Comparison of ENCODE assay signal across 8 cellular contexts in the genomic region with DNA sequence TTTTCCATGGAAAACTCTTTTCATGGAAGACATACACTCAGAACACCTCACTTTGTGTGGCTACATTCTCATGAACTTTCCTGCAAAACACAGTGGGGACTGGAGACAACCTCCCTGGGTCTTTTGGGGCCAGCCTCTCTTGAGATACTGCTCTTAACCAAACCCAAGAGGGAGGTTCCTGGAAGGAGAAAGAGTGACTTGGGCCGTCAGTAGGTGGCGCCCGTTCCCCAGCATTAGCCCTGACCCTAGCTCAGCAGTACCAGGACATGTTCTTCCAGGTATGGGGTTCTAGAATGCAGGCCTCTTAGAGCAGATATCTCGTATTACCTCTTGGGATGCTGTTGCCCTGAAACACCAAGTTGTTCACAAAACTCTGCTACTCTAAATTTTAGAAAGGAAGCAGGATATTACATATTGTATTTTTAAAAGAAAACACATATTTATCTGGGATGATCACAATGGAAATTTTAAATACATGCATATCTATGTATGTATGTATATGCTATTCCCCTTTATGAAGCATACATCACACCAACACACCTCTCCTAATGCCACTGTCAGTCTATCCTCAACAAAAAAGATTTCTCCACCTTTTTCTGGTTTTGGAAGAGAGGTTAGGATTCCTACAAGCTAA. TPM values are rescaled to one million over a fixed set of nuclear protein-coding genes. Genes with fewer than 3 reads are reported as not detected.
DNase-seq lines count a peak whose midpoint lies in the region; ATAC-seq and TF ChIP-seq lines count a peak whose summit lies in the region.

No MANE protein-coding gene starts in this region.

- no peaks in the 10 kb centered on the region for H3K9me3 Mint-ChIP-seq in endothelial cell (ENCODE audit: unreplicated experiment)
- no peaks in the 10 kb centered on the region for H3K9me3 Mint-ChIP-seq in naive thymus-derived CD4-positive, alpha-beta T cell

- peaks cover 1% of the 10 kb centered on the region for H3K27me3 Mint-ChIP-seq in endothelial cell (ENCODE audit: unreplicated experiment)
- peaks cover 0 to 13% (median 0%) of the 10 kb centered on the region in 5 donors for H3K27me3 Mint-ChIP-seq in naive thymus-derived CD4-positive, alpha-beta T cell

- no peak overlapping the region for H3K4me3 ChIP-seq in naive thymus-derived CD4-positive, alpha-beta T cell (ENCODE audit: low read length)

- POLR2A ChIA-PET in naive thymus-derived CD4-positive, alpha-beta T cell (lab: Charles Lee) = interaction anchor here (1.4 kb wide), 2 partner anchors 9 to 18 kb away, joined by 4 to 8 read pairs; no protein-coding TSS in a partner anchor

- peak; percentile 63 for TF ChIP-seq CTCF in endothelial cell (IDR thresholded peaks at IDR 0.05; ENCODE audit: unreplicated experiment)

- H3K9me3 ChIP-seq in naive thymus-derived CD4-positive, alpha-beta T cell (ENCODE audit: control insufficient read depth in 2 of 3, low read length in 3 of 3) = no peaks in the 10 kb centered on the region

- no peaks in the 10 kb centered on the region for H3K27me3 ChIP-seq in naive thymus-derived CD4-positive, alpha-beta T cell (ENCODE audit: control insufficient read depth in 2 of 2, insufficient read depth in 2 of 2, low read length in 2 of 2)

- intact Hi-C loops in naive thymus-derived CD4-positive, alpha-beta T cell (cut with micrococcal nuclease) = loop anchor here (1.0 to 2.0 kb wide), 8 partner anchors 18 to 1075 kb away; no protein-coding TSS in a partner anchor

- DNase-seq in CMK (ENCODE audit: low read depth) (peak; percentile 31), NCI-H774 (lab: John Stamatoyannopoulos, UW) (peak; percentile 79), endothelial cell (ENCODE audit: low spot score) (peak; percentile 82)
- DNase-seq in activated CD8-positive, alpha-beta memory T cell treated with anti-CD3 and anti-CD28 coated beads for 24 hours = peak; percentile 87
- DNase-seq in naive thymus-derived CD4-positive, alpha-beta T cell = peak; percentile 37 to 74 (median 62)
- peak; percentile 83 for DNase-seq in stimulated activated naive CD8-positive, alpha-beta T cell treated with anti-CD3 and anti-CD28 coated beads, Interleukin-15, Interleukin-2, amounts not matched to agents 100 U/mL and 50 U/mL, for 24 hours

- no peaks in the 10 kb centered on the region for H3K4me1 ChIP-seq in naive thymus-derived CD4-positive, alpha-beta T cell (ENCODE audit: control insufficient read depth in 2 of 2, insufficient read depth in 2 of 2, low read length in 2 of 2)

- peak; percentile 97 for ATAC-seq in GM19395 (IDR thresholded peaks at IDR 0.05; ENCODE audit: unreplicated experiment)
- peak; percentile 94 for ATAC-seq in HG03442 (IDR thresholded peaks at IDR 0.05; ENCODE audit: unreplicated experiment)
- peak; percentile 89 for ATAC-seq in naive thymus-derived CD4-positive, alpha-beta T cell
- ATAC-seq in stimulated activated naive CD8-positive, alpha-beta T cell treated with anti-CD3 and anti-CD28 coated beads, Interleukin-15, Interleukin-2, amounts not matched to agents 100 U/mL and 50 U/mL, for 24 hours = peak; percentile 94

- no peak overlapping the region for H3K27ac Mint-ChIP-seq in endothelial cell (ENCODE audit: unreplicated experiment)
- H3K27ac Mint-ChIP-seq in naive thymus-derived CD4-positive, alpha-beta T cell = no peak overlapping the region

- CTCF ChIA-PET in naive thymus-derived CD4-positive, alpha-beta T cell (lab: Charles Lee) = interaction anchor here (0.6 to 3.8 kb wide), 10 partner anchors 10 to 1037 kb away, joined by 3 to 38 read pairs (median 6); a partner anchor contains a TSS

- H3K36me3 Mint-ChIP-seq in endothelial cell (ENCODE audit: low read depth, unreplicated experiment) = no peaks in the 10 kb centered on the region
- H3K36me3 Mint-ChIP-seq in naive thymus-derived CD4-positive, alpha-beta T cell = no peaks in the 10 kb centered on the region

- no peak overlapping the region for H3K4me3 Mint-ChIP-seq in endothelial cell (ENCODE audit: unreplicated experiment)
- no peak overlapping the region for H3K4me3 Mint-ChIP-seq in naive thymus-derived CD4-positive, alpha-beta T cell

- no peaks in the 10 kb centered on the region for H3K4me1 Mint-ChIP-seq in endothelial cell (ENCODE audit: unreplicated experiment)
- H3K4me1 Mint-ChIP-seq in naive thymus-derived CD4-positive, alpha-beta T cell = peaks cover 0 to 17% (median 6%) of the 10 kb centered on the region in 7 donors

- no peaks in the 10 kb centered on the region for H3K36me3 ChIP-seq in naive thymus-derived CD4-positive, alpha-beta T cell (ENCODE audit: control insufficient read depth in 2 of 3, insufficient read depth in 3 of 3, low read length in 3 of 3)

- H3K27ac ChIP-seq in naive thymus-derived CD4-positive, alpha-beta T cell (ENCODE audit: low read depth, low read length) = no peak overlapping the region

RNA-seq across cellular contexts. Expression of a gene that starts 15.8 kb away (rescaled TPM):
- total RNA-seq in endothelial cell (ENCODE audit: unreplicated experiment) = 2.8 TPM
- total RNA-seq in naive thymus-derived CD4-positive, alpha-beta T cell = 10 to 100 TPM in 1 of 5 experiments, 1 to 10 TPM in 3, under 1 TPM in 1; 0.60 to 13.0 (median 6.1) TPM
- 1 to 10 TPM in 1 of 2 donors, not detected in 1; 2.4 TPM for polyA plus RNA-seq in naive thymus-derived CD4-positive, alpha-beta T cell

Comparison
In these comparisons a context has a peak if more than half of its experiments do, and no peak if none do; other contexts are left out.
1. DNase-seq: peak in every context shown above with its lines; median percentile 87 in activated CD8-positive, alpha-beta memory T cell treated with anti-CD3 and anti-CD28 coated beads for 24 hours; 83 in stimulated activated naive CD8-positive, alpha-beta T cell treated with anti-CD3 and anti-CD28 coated beads, Interleukin-15, Interleukin-2, amounts not matched to agents 100 U/mL and 50 U/mL, for 24 hours; 82 in endothelial cell; 79 in NCI-H774; 62 in naive thymus-derived CD4-positive, alpha-beta T cell; 31 in CMK.